Comparison of ENCODE assay signal across 1 cellular context in genomic region chr11:65685981-65686380, GRCh38.
TF ChIP-seq lines count a peak whose summit lies in the region.

No MANE protein-coding gene starts in this region.

TF ChIP-seq in HepG2, 621 proteins besides CTCF, POLR2A, EP300 and RAD21:
- TF ChIP-seq ZHX1 (CRISPR knock-in tag; IDR thresholded peaks at IDR 0.05; ENCODE audit: low read depth) (no peak), RFX3 (CRISPR knock-in tag; IDR thresholded peaks at IDR 0.05) (no peak), NBN (conservative IDR thresholded peaks at IDR 0.05) (no peak), BRD4 (CRISPR knock-in tag; IDR thresholded peaks at IDR 0.05) (no peak), ZNF615 (CRISPR knock-in tag; IDR thresholded peaks at IDR 0.05; ENCODE audit: borderline replicate concordance) (no peak), ZMAT3 (CRISPR knock-in tag; conservative IDR thresholded peaks at IDR 0.05) (no peak), CENPT (CRISPR knock-in tag; IDR thresholded peaks at IDR 0.05; ENCODE audit: low read depth) (no peak), ZBTB26 (CRISPR knock-in tag; IDR thresholded peaks at IDR 0.05; ENCODE audit: borderline replicate concordance) (no peak), ZBTB38 (CRISPR knock-in tag; IDR thresholded peaks at IDR 0.05) (no peak)
